16 cellular contexts compared by ENCODE assay signal in the genomic region with DNA sequence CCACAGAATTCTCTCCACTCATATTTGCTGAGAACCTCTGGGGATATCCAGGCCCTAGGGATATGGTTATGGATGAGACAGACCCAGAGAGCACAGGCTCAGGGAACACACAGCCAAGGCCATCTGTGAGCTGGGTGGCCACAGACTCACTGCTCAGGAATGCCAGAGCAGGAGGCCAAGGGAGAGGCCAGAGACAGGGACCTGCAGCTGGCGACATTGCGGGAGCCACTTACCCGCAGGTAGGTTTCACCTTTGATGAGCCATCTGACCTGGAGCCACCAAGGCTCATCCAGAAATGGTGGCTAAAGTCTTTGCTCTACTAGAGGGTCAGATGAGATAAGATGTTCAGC. TPM values are rescaled to one million over a fixed set of nuclear protein-coding genes. Genes with fewer than 3 reads are reported as not detected.
DNase-seq lines count a peak whose midpoint lies in the region; ATAC-seq, FAIRE-seq and TF ChIP-seq lines count a peak whose summit lies in the region.
"Had no signal": no experiment of that assay in that cellular context is flagged by ENCODE, and none has a peak within 500 bp of the region (broad histone marks: within the 10 kb centered on the region; RNA-seq: fewer than 3 reads in every experiment).

No MANE protein-coding gene starts in this region.

- intact Hi-C loops in pancreas (cut with DNase I): no loop called here

- no peaks in the 10 kb centered on the region for H3K27me3 ChIP-seq in pancreas
- H3K27me3 ChIP-seq in CD8-positive, alpha-beta memory T cell (ENCODE audit: insufficient read depth, low read length, poor library complexity, severe bottlenecking): no peaks in the 10 kb centered on the region

- no peaks in the 10 kb centered on the region for H3K9me3 ChIP-seq in pancreas
- no peaks in the 10 kb centered on the region for H3K9me3 ChIP-seq in CD8-positive, alpha-beta memory T cell (ENCODE audit: low read length)
- H3K9me3 ChIP-seq: spleen, stomach had no signal

- no peak overlapping the region for H3K27ac ChIP-seq in pancreas
- no peak overlapping the region for H3K27ac ChIP-seq in CD8-positive, alpha-beta memory T cell (ENCODE audit: low read depth, low read length)
- H3K27ac ChIP-seq: parathyroid adenoma, spleen, stomach had no signal

- ATAC-seq in pancreas: no peak
- ATAC-seq in GM18907 (IDR thresholded peaks at IDR 0.05; ENCODE audit: unreplicated experiment): no peak

- POLR2A ChIA-PET in CD8-positive, alpha-beta memory T cell (lab: Charles Lee): no interaction called here

- no peak for TF ChIP-seq CTCF in pancreas (IDR thresholded peaks at IDR 0.05)

- H3K4me3 Mint-ChIP-seq in CD8-positive, alpha-beta memory T cell: peak overlapping the region in 1 of 7 donors; percentile 40
- H3K4me3 Mint-ChIP-seq: activated naive CD8-positive, alpha-beta T cell treated with anti-CD3 and anti-CD28 coated beads for 36 hours had no signal

- peaks cover 0 to 5% (median 0%) of the 10 kb centered on the region in 3 donors for H3K36me3 Mint-ChIP-seq in CD8-positive, alpha-beta memory T cell
- H3K36me3 Mint-ChIP-seq: activated naive CD8-positive, alpha-beta T cell treated with anti-CD3 and anti-CD28 coated beads for 36 hours had no signal

- DNase-seq in activated effector memory CD4-positive, alpha-beta T cell treated with anti-CD3 and anti-CD28 coated beads, Interleukin-2, amount 50 U/mL, for 16 hours: peak; percentile 56
- DNase-seq in activated effector memory CD4-positive, alpha-beta T cell treated with Interleukin-2 at 50 U/mL for 16 hours: no peak
- peak; percentile 29 for DNase-seq in SW480 (ENCODE audit: low spot score)
- DNase-seq in islet precursor cell: peak; percentile 94
- DNase-seq in pancreas: no peak
- no peak for DNase-seq in CD8-positive, alpha-beta memory T cell
- no peak for DNase-seq in NCI-H1694 (lab: John Stamatoyannopoulos, UW)
- DNase-seq: activated CD4-positive, alpha-beta T cell treated with anti-CD3 and anti-CD28 coated beads for 4 hours; activated naive CD8-positive, alpha-beta T cell treated with anti-CD3 and anti-CD28 coated beads for 36 hours; activated T-cell treated with anti-CD3 and anti-CD28 coated beads for 4 hours; NCI-H2171; SHP77 treated with DMSO at 0.1 percent for 48 hours; spleen; stomach had no signal

- 89 to 90% methylated on average over 3 of the region's 3 CpGs for WGBS in pancreas, 2 donors

- H3K27ac Mint-ChIP-seq in CD8-positive, alpha-beta memory T cell: peak overlapping the region in 1 of 8 donors; percentile 4
- H3K27ac Mint-ChIP-seq: activated naive CD8-positive, alpha-beta T cell treated with anti-CD3 and anti-CD28 coated beads for 36 hours had no signal

- peaks cover 22 to 34% (median 32%) of the 10 kb centered on the region in 3 donors for H3K4me1 Mint-ChIP-seq in CD8-positive, alpha-beta memory T cell

- H3K4me1 ChIP-seq in pancreas: peaks cover 0 to 12% (median 6%) of the 10 kb centered on the region in 3 donors
- peaks cover 40% of the 10 kb centered on the region for H3K4me1 ChIP-seq in CD8-positive, alpha-beta memory T cell (ENCODE audit: insufficient read depth, low read length)
- H3K4me1 ChIP-seq: parathyroid adenoma had no signal

- H3K27me3 Mint-ChIP-seq in CD8-positive, alpha-beta memory T cell: peaks cover 0 to 7% of the 10 kb centered on the region in 2 donors
- H3K27me3 Mint-ChIP-seq: activated naive CD8-positive, alpha-beta T cell treated with anti-CD3 and anti-CD28 coated beads for 36 hours had no signal

- no peak for FAIRE-seq in pancreas (lab: Jason Lieb, UNC)

- CTCF ChIA-PET in CD8-positive, alpha-beta memory T cell (lab: Charles Lee): no interaction called here

- no peaks in the 10 kb centered on the region for H3K9me3 Mint-ChIP-seq in CD8-positive, alpha-beta memory T cell
- H3K9me3 Mint-ChIP-seq: activated naive CD8-positive, alpha-beta T cell treated with anti-CD3 and anti-CD28 coated beads for 36 hours had no signal

- no peaks in the 10 kb centered on the region for H3K36me3 ChIP-seq in pancreas
- no peaks in the 10 kb centered on the region for H3K36me3 ChIP-seq in CD8-positive, alpha-beta memory T cell (ENCODE audit: insufficient read depth, low read length)
- H3K36me3 ChIP-seq: spleen, stomach had no signal

- H3K4me3 ChIP-seq in pancreas: no peak overlapping the region
- no peak overlapping the region for H3K4me3 ChIP-seq in CD8-positive, alpha-beta memory T cell (ENCODE audit: low read length)
- H3K4me3 ChIP-seq: spleen, stomach had no signal

RNA-seq across cellular contexts. Expression of gene CCNE1, which starts 29.4 kb away (rescaled TPM):
- total RNA-seq in pancreas: under 1 TPM; 0.23 to 0.92 (median 0.65) TPM
- 1 to 10 TPM; 1.2 to 1.9 TPM for polyA plus RNA-seq in pancreas
- 10 to 100 TPM; 30.3 to 33.9 TPM for total RNA-seq in CD8-positive, alpha-beta memory T cell
- polyA plus RNA-seq in CD8-positive, alpha-beta memory T cell: 1.3 TPM

Comparison
In these comparisons a context has a peak if more than half of its experiments do, and no peak if none do; other contexts are left out.
1. DNase-seq: peak in activated effector memory CD4-positive, alpha-beta T cell treated with anti-CD3 and anti-CD28 coated beads, Interleukin-2, amount 50 U/mL, for 16 hours (single experiment), SW480 (single experiment) and islet precursor cell (single experiment); none in activated effector memory CD4-positive, alpha-beta T cell treated with Interleukin-2 at 50 U/mL for 16 hours (single experiment), pancreas (0 of 6), CD8-positive, alpha-beta memory T cell (0 of 5) and NCI-H1694 (single experiment).
2. RNA of gene CCNE1, which starts 29.4 kb away (total RNA-seq): 30.3 to 33.9 TPM in CD8-positive, alpha-beta memory T cell; 0.23 to 0.92 TPM in pancreas; every median in the first group is over 10 times any median in the second.